Comparison of ENCODE assay signal across 10 cellular contexts in the genomic region with DNA sequence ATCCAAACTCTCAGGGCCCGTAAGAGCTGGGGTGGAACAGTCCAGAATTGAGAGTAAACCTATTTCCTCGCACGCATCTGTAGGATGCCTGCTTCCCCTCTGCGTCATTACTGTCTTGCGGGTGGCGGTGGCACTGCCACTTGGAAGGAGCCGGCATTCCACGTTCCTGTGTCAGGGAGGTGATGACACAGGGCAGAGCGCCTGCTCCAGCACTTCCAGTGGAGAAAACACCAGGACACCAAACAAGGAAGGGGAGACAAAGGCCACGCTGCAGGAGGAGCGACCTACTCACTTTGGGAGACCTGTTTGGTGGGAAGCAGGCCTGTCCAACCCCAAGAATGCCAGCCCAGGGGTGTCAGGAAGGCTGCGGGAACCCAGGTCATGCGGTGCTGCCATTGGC. TPM values are rescaled to one million over a fixed set of nuclear protein-coding genes. Genes with fewer than 3 reads are reported as not detected.
"Had no signal": no experiment of that assay in that cellular context is flagged by ENCODE, and none has a peak within 500 bp of the region (broad histone marks: within the 10 kb centered on the region; RNA-seq: fewer than 3 reads in every experiment).

No MANE protein-coding gene starts in this region.

- H3K27ac Mint-ChIP-seq: endodermal cell; stimulated activated naive B cell treated with anti-CD40 and anti-IgM and Interleukin-4, amounts not matched to agents 10 μg/mL and 1 μg/mL and 100 μg/mL, for 72 hours had no signal

- H3K9me3 Mint-ChIP-seq: activated T-cell treated with anti-CD3 and anti-CD28 coated beads, Interleukin-2, amount 50 U/mL, for 72 hours; endodermal cell; stimulated activated naive B cell treated with anti-CD40 and anti-IgM and Interleukin-4, amounts not matched to agents 10 μg/mL and 1 μg/mL and 100 μg/mL, for 72 hours had no signal

- ATAC-seq: activated T-cell treated with anti-CD3 and anti-CD28 coated beads, Interleukin-2, amount 50 U/mL, for 72 hours; gastrocnemius medialis; stimulated activated naive B cell treated with anti-CD40 and anti-IgM and Interleukin-4, amounts not matched to agents 10 μg/mL and 1 μg/mL and 100 μg/mL, for 72 hours had no signal

- H3K36me3 Mint-ChIP-seq: stimulated activated naive B cell treated with anti-CD40 and anti-IgM and Interleukin-4, amounts not matched to agents 10 μg/mL and 1 μg/mL and 100 μg/mL, for 72 hours had no signal

- DNase-seq: activated CD4-positive, alpha-beta T cell treated with anti-CD3 and anti-CD28 coated beads, Interleukin-2, amount 50 U/mL, for 1 hour; activated CD4-positive, CD25-positive, alpha-beta regulatory T cell; activated T-cell treated with anti-CD3 and anti-CD28 coated beads, Interleukin-2, amount 50 U/mL, for 72 hours; dorsolateral prefrontal cortex; endodermal cell; gastrocnemius medialis; stimulated activated CD4-positive, alpha-beta T cell treated with anti-CD3 and anti-CD28 coated beads, Interleukin-12 subunit alpha, Interleukin-12 subunit beta, amount 100 ng/mL, for 4 hours; stimulated activated naive B cell treated with anti-CD40 and anti-IgM and Interleukin-4, amounts not matched to agents 10 μg/mL and 1 μg/mL and 100 μg/mL, for 72 hours; thyroid gland had no signal

- H3K27me3 Mint-ChIP-seq: stimulated activated naive B cell treated with anti-CD40 and anti-IgM and Interleukin-4, amounts not matched to agents 10 μg/mL and 1 μg/mL and 100 μg/mL, for 72 hours had no signal

- H3K4me3 Mint-ChIP-seq: activated T-cell treated with anti-CD3 and anti-CD28 coated beads, Interleukin-2, amount 50 U/mL, for 72 hours; endodermal cell; stimulated activated naive B cell treated with anti-CD40 and anti-IgM and Interleukin-4, amounts not matched to agents 10 μg/mL and 1 μg/mL and 100 μg/mL, for 72 hours had no signal

RNA-seq across cellular contexts. Expression of a gene that starts 37.1 kb away (rescaled TPM):
- total RNA-seq: gastrocnemius medialis, lung microvascular endothelial cell had no signal

RNA-seq across cellular contexts. Expression of a gene that starts 43.3 kb away (rescaled TPM):
- total RNA-seq: lung microvascular endothelial cell had no signal
